ENCODE assay signal across 13 cellular contexts in genomic region chr3:141499304-141499703, GRCh38.
DNase-seq lines count a peak whose midpoint lies in the region; ATAC-seq and TF ChIP-seq lines count a peak whose summit lies in the region.
"Had no signal": no experiment of that assay in that cellular context is flagged by ENCODE, and none has a peak within 500 bp of the region (broad histone marks: within the 10 kb centered on the region; RNA-seq: fewer than 3 reads in every experiment).

No MANE protein-coding gene starts in this region.

- peaks cover 47% of the 10 kb centered on the region for H4K20me1 ChIP-seq in DND-41 (ENCODE audit: insufficient read depth, low read length)

- peak; percentile 9; the same call in 2 of the 3 replicates for ATAC-seq in DND-41 (ENCODE audit: insufficient read depth, low read depth)
- peak; percentile 4 for ATAC-seq in HG03175 (IDR thresholded peaks at IDR 0.05; ENCODE audit: unreplicated experiment)

- DNase-seq in DND-41, result no peak
- DNase-seq in RPMI8226, result no peak
- no peak for DNase-seq in middle frontal gyrus (ENCODE audit: extremely low spot score, low spot score)
- no peak for DNase-seq in NCI-H2227 treated with DMSO at 0.1 percent for 48 hours (lab: John Stamatoyannopoulos, UW)
- DNase-seq: activated gamma-delta T cell, Calu3, cerebellar nuclear complex, midbrain, retina, testis had no signal

- H3K9ac ChIP-seq in DND-41 (ENCODE audit: low read depth, low read length), result peak overlapping the region; percentile 44

- no peaks in the 10 kb centered on the region for H3K9me3 Mint-ChIP-seq in activated naive CD4-positive, alpha-beta T cell treated with anti-CD3 and anti-CD28 coated beads, Interleukin-2, amount 50 U/mL, for 24 hours

- H3K4me3 ChIP-seq in DND-41 (ENCODE audit: low read depth in 1 of 2, low read length in 2 of 2), result peak overlapping the region; percentile 11 to 57; a peak in 3 of 4 replicates
- no peak overlapping the region for H3K4me3 ChIP-seq in skin epidermis
- H3K4me3 ChIP-seq: testis had no signal

- peak overlapping the region; percentile 83 for H3K27ac ChIP-seq in DND-41 (ENCODE audit: low read length)
- H3K27ac ChIP-seq in skin epidermis, result peak overlapping the region in 17 of 21 experiments; percentile 10 to 77 (median 61)
- H3K27ac ChIP-seq: testis had no signal

- peaks cover 23% of the 10 kb centered on the region for H3K36me3 ChIP-seq in DND-41 (ENCODE audit: insufficient read depth, low read length)

- TF ChIP-seq CTCF in DND-41 (IDR thresholded peaks at IDR 0.05; ENCODE audit: borderline replicate concordance, extremely low read depth, low read length, poor library complexity, severe bottlenecking), result no peak

- no peaks in the 10 kb centered on the region for H3K27me3 ChIP-seq in DND-41 (ENCODE audit: insufficient read depth, low read length, poor library complexity)
- H3K27me3 ChIP-seq: testis had no signal

- H3K4me3 Mint-ChIP-seq in activated naive CD4-positive, alpha-beta T cell treated with anti-CD3 and anti-CD28 coated beads, Interleukin-2, amount 50 U/mL, for 24 hours, result peak overlapping the region; percentile 85

- H3K27ac Mint-ChIP-seq in activated naive CD4-positive, alpha-beta T cell treated with anti-CD3 and anti-CD28 coated beads, Interleukin-2, amount 50 U/mL, for 24 hours, result peak overlapping the region; percentile 98

- peaks cover 67% of the 10 kb centered on the region for H3K4me1 Mint-ChIP-seq in activated naive CD4-positive, alpha-beta T cell treated with anti-CD3 and anti-CD28 coated beads, Interleukin-2, amount 50 U/mL, for 24 hours

- H3K9me3 ChIP-seq in DND-41 (ENCODE audit: insufficient read depth, low read length, severe bottlenecking), result no peaks in the 10 kb centered on the region
- H3K9me3 ChIP-seq: testis had no signal

- H2AFZ ChIP-seq in DND-41 (ENCODE audit: low read depth, low read length), result peak overlapping the region; percentile 37

- peak overlapping the region; percentile 68 for H3K4me2 ChIP-seq in DND-41 (ENCODE audit: insufficient read depth, low read length)

- peaks cover 10% of the 10 kb centered on the region for H3K36me3 Mint-ChIP-seq in activated naive CD4-positive, alpha-beta T cell treated with anti-CD3 and anti-CD28 coated beads, Interleukin-2, amount 50 U/mL, for 24 hours

- peaks cover 52% of the 10 kb centered on the region for H3K4me1 ChIP-seq in DND-41 (ENCODE audit: insufficient read depth, low read length)
- H3K4me1 ChIP-seq: testis had no signal

- no peaks in the 10 kb centered on the region for H3K27me3 Mint-ChIP-seq in activated naive CD4-positive, alpha-beta T cell treated with anti-CD3 and anti-CD28 coated beads, Interleukin-2, amount 50 U/mL, for 24 hours

- peaks cover 91% of the 10 kb centered on the region for H3K79me2 ChIP-seq in DND-41 (ENCODE audit: insufficient read depth, low read length)

Comparison
In these comparisons a context has a peak if more than half of its experiments do, and no peak if none do; other contexts are left out.
1. H3K4me3 ChIP-seq: peak in DND-41 (2 of 2); none in skin epidermis (0 of 7).